ENCODE assay signal across 8 cellular contexts in the genomic region with DNA sequence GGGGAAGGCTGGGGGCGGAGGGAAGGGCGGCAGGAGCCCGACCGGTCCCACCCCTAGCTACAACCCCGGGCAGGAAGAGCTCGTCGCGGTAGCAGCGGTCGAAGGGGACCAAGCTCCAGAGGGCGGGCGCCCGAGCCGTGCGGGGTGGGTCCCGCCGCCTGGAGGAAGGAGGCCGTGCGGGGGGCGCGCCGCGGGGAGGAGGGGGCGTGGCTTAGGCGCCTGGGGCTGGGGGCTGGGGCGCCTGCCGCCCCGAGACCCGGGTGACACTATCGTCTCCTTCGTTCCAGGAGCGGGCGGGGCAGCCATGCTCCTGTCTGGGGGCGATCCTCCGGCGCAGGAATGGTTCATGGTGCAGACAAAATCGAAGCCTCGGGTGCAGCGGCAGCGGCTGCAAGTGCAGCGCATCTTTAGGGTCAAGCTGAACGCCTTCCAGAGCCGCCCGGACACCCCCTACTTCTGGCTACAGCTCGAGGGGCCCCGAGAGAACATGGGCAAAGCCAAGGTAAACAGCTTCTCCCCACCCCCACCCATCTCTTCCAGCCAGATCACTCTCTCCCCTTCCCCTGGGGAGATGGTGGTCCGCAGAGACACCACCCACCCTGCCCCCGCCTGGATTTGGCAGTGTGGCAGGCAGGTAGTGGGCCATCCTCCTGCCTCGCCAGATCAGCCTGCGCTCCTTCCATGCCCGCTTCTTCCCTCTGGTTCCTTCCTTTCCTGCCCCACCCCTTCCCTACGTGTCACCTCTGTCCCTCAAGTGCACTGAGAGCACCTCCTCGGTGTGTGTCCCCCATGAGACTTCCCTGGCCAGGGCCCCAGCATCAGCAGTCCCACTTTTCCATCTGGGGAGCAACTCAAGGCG. TPM values are rescaled to one million over a fixed set of nuclear protein-coding genes. Genes with fewer than 3 reads are reported as not detected.
DNase-seq lines count a peak whose midpoint lies in the region; TF ChIP-seq lines count a peak whose summit lies in the region.

A gene (plus strand): TSS at position 61 of the 859 bp plus-strand sequence. CDS start 244 bp downstream, at position 305.

- no peak for TF ChIP-seq EP300 in sigmoid colon (IDR thresholded peaks at IDR 0.05)

- TF ChIP-seq CTCF in brain microvascular endothelial cell (IDR thresholded peaks at IDR 0.05; ENCODE audit: low read depth, low read length, missing control alignments) (no peak), sigmoid colon (IDR thresholded peaks at IDR 0.05) (no peak), GM13977 (IDR thresholded peaks at IDR 0.05; ENCODE audit: extremely low read depth, insufficient read depth, missing control alignments) (no peak)

- H3K4me3 ChIP-seq in H7 (ENCODE audit: insufficient read depth, low read depth, low read length), result peak within 1 kb of the TSS; percentile 53
- H3K4me3 ChIP-seq in brain microvascular endothelial cell (ENCODE audit: low read depth, low read length), result peak within 1 kb of the TSS; percentile 65
- peak within 1 kb of the TSS; percentile 66 for H3K4me3 ChIP-seq in iPS-18c (ENCODE audit: insufficient read depth, low read depth, low read length)
- peak within 1 kb of the TSS; percentile 73 to 85 (median 78) for H3K4me3 ChIP-seq in sigmoid colon

- in situ Hi-C loops in brain microvascular endothelial cell (cut with HindIII; ENCODE audit: low pct_ligation_motif_present, low sequenced_read_pairs) (no loop called here), GM13977 (cut with MboI; ENCODE audit: low pct_unique_long_range_greater_than_20kb, low sequenced_read_pairs, unreplicated experiment) (no loop called here)

- DNase-seq in H7 (peak; percentile 93), SK-N-DZ (ENCODE audit: low spot score) (peak; percentile 70), brain microvascular endothelial cell (no peak), sigmoid colon (peak; percentile 82), NCI-H187 (lab: John Stamatoyannopoulos, UW) (no peak), COLO668 (lab: John Stamatoyannopoulos, UW; ENCODE audit: unreplicated experiment) (no peak), GM13977 (ENCODE audit: low spot score) (no peak)

- TF ChIP-seq POLR2A in sigmoid colon (IDR thresholded peaks at IDR 0.05), result no peak

- H3K36me3 ChIP-seq in H7 (replicated peaks; ENCODE audit: control insufficient read depth, insufficient read depth, low read length) (no peaks in the 10 kb centered on the region), brain microvascular endothelial cell (replicated peaks) (no peaks in the 10 kb centered on the region), sigmoid colon (no peaks in the 10 kb centered on the region)

- peaks cover 6% of the 10 kb centered on the region; the same call in 1 of the 2 replicates for H3K27me3 ChIP-seq in H7 (ENCODE audit: control insufficient read depth, insufficient read depth, low read length)
- no peaks in the 10 kb centered on the region for H3K27me3 ChIP-seq in brain microvascular endothelial cell (replicated peaks)
- no peaks in the 10 kb centered on the region for H3K27me3 ChIP-seq in sigmoid colon

- H3K9me3 ChIP-seq in iPS-18c (ENCODE audit: control insufficient read depth, insufficient read depth, low read length) (no peaks in the 10 kb centered on the region), sigmoid colon (no peaks in the 10 kb centered on the region)

- WGBS in sigmoid colon, 2 donors, result 2 to 4% methylated on average over 54 of the region's 54 CpGs

- H3K27ac ChIP-seq in brain microvascular endothelial cell (no peak within 1 kb of the TSS), sigmoid colon (peak within 1 kb of the TSS; percentile 76 to 82 (median 78))

- intact Hi-C loops in sigmoid colon (cut with DNase I), result loop anchor here (2.0 kb wide), 1 partner anchor 32 kb away; no protein-coding TSS in a partner anchor

- peaks cover 0 to 61% (median 52%) of the 10 kb centered on the region in 4 donors for H3K4me1 ChIP-seq in sigmoid colon

RNA-seq across cellular contexts. Expression of the gene that starts here (rescaled TPM):
- 3.6 and 6.1 TPM in 2 replicates for total RNA-seq in H7 (2014; rRNA removed; shearing (Covaris generic))
- 9.4 and 12.4 TPM in 2 replicates for polyA plus RNA-seq in SK-N-DZ (2014; cell fraction: cytosol; rRNA removed)
- 10.9 and 23.4 TPM in 2 replicates for polyA plus RNA-seq in SK-N-DZ (2014; cell fraction: nucleus; rRNA removed)
- total RNA-seq in sigmoid colon, result 10 to 100 TPM in 1 of 4 donors, 1 to 10 TPM in 3; 6.8 to 17.4 (median 7.0) TPM
- polyA plus RNA-seq in sigmoid colon, result 1 to 10 TPM in 1 of 3 donors, under 1 TPM in 2; 0.60 to 6.5 (median 0.92) TPM

Comparison
In these comparisons a context has a peak if more than half of its experiments do, and no peak if none do; other contexts are left out.
1. DNase-seq: peak in H7 (single experiment), SK-N-DZ (single experiment) and sigmoid colon (single experiment); none in brain microvascular endothelial cell (single experiment), NCI-H187 (0 of 2), COLO668 (single experiment) and GM13977 (single experiment).
2. Peak in every context shown above with its lines, with median percentiles within 50 percentile points of each other: H3K4me3 ChIP-seq.